In genomic region chr10:13586676-13587355, GRCh38 we compare ENCODE assay signal across 1 cellular context.
TF ChIP-seq lines count a peak whose summit lies in the region.

PRPF18 (plus strand) TSS chr10:13586965; CDS start chr10:13587087, 122 bp downstream.

TF ChIP-seq in K562, 482 proteins besides CTCF, POLR2A, EP300 and RAD21 (continued from another document and continues in another):
- TF ChIP-seq HMGXB4 (CRISPR knock-in tag; IDR thresholded peaks at IDR 0.05) = 0 out of 2 replicates have a peak, but pooled peaks have one; percentile 26
- no peak for TF ChIP-seq ZNF212 (CRISPR knock-in tag; IDR thresholded peaks at IDR 0.05)
- TF ChIP-seq, protein P1, sequence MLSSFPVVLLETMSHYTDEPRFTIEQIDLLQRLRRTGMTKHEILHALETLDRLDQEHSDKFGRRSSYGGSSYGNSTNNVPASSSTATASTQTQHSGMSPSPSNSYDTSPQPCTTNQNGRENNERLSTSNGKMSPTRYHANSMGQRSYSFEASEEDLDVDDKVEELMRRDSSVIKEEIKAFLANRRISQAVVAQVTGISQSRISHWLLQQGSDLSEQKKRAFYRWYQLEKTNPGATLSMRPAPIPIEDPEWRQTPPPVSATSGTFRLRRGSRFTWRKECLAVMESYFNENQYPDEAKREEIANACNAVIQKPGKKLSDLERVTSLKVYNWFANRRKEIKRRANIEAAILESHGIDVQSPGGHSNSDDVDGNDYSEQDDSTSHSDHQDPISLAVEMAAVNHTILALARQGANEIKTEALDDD (IDR thresholded peaks at IDR 0.05) = peak; percentile 32; the same call in 1 of the 2 replicates
- no peak for TF ChIP-seq HDGF (IDR thresholded peaks at IDR 0.05)
- no peak for TF ChIP-seq GMEB1 (CRISPR knock-in tag; IDR thresholded peaks at IDR 0.05)
- TF ChIP-seq STAG1 (CRISPR knock-in tag; IDR thresholded peaks at IDR 0.05; ENCODE audit: borderline replicate concordance) = no peak
- TF ChIP-seq SUPT5H (IDR thresholded peaks at IDR 0.05) = peak; percentile 82
- TF ChIP-seq POLR2AphosphoS5 (IDR thresholded peaks at IDR 0.05; ENCODE audit: control insufficient read depth, insufficient read depth, low read depth, low read length) = peak; percentile 70; the same call in 1 of the 2 replicates
- TF ChIP-seq RCOR1 (IDR thresholded peaks at IDR 0.05; ENCODE audit: borderline replicate concordance in 1 of 2, low read depth in 2 of 2, low read length in 2 of 2) = peak in 1 of 2 experiments; percentile 66; a peak in 2 of 4 replicates
- TF ChIP-seq, protein P2, sequence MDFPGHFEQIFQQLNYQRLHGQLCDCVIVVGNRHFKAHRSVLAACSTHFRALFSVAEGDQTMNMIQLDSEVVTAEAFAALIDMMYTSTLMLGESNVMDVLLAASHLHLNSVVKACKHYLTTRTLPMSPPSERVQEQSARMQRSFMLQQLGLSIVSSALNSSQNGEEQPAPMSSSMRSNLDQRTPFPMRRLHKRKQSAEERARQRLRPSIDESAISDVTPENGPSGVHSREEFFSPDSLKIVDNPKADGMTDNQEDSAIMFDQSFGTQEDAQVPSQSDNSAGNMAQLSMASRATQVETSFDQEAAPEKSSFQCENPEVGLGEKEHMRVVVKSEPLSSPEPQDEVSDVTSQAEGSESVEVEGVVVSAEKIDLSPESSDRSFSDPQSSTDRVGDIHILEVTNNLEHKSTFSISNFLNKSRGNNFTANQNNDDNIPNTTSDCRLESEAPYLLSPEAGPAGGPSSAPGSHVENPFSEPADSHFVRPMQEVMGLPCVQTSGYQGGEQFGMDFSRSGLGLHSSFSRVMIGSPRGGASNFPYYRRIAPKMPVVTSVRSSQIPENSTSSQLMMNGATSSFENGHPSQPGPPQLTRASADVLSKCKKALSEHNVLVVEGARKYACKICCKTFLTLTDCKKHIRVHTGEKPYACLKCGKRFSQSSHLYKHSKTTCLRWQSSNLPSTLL (IDR thresholded peaks at IDR 0.05) = no peak
- no peak for TF ChIP-seq PBX2 (CRISPR knock-in tag; IDR thresholded peaks at IDR 0.05; ENCODE audit: low read depth)
- TF ChIP-seq PBX2 (tag; conservative IDR thresholded peaks at IDR 0.05; ENCODE audit: low read depth) = no peak
- TF ChIP-seq ZNF75A (CRISPR knock-in tag; IDR thresholded peaks at IDR 0.05) = no peak
- TF ChIP-seq TEAD1 (CRISPR knock-in tag; IDR thresholded peaks at IDR 0.05) = peak in 1 of 2 experiments; percentile 68; a peak in 1 of 4 replicates
- peak; percentile 61; the same call in 1 of the 2 replicates for TF ChIP-seq EP400 (IDR thresholded peaks at IDR 0.05)
- no peak for TF ChIP-seq ERF (CRISPR knock-in tag; IDR thresholded peaks at IDR 0.05)
- TF ChIP-seq, protein P3, sequence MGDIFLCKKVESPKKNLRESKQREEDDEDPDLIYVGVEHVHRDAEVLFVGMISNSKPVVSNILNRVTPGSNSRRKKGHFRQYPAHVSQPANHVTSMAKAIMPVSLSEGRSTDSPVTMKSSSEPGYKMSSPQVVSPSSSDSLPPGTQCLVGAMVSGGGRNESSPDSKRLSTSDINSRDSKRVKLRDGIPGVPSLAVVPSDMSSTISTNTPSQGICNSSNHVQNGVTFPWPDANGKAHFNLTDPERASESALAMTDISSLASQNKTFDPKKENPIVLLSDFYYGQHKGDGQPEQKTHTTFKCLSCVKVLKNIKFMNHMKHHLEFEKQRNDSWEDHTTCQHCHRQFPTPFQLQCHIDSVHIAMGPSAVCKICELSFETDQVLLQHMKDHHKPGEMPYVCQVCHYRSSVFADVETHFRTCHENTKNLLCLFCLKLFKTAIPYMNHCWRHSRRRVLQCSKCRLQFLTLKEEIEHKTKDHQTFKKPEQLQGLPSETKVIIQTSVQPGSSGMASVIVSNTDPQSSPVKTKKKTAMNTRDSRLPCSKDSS (IDR thresholded peaks at IDR 0.05; ENCODE audit: low read depth, partially characterized antibody) = no peak
- TF ChIP-seq CEBPB (tag; IDR thresholded peaks at IDR 0.05) = no peak
- TF ChIP-seq SRSF3 (IDR thresholded peaks at IDR 0.05; ENCODE audit: insufficient read depth, low read length) = no peak
- TF ChIP-seq PREB (CRISPR knock-in tag; IDR thresholded peaks at IDR 0.05) = no peak
- TF ChIP-seq ZNF384 (IDR thresholded peaks at IDR 0.05; ENCODE audit: low read depth, low read length) = peak; percentile 51; the same call in 1 of the 2 replicates
- TF ChIP-seq ZNF408 (CRISPR knock-in tag; IDR thresholded peaks at IDR 0.05; ENCODE audit: low read depth) = no peak
- peak; percentile 65 for TF ChIP-seq CXXC5 (CRISPR knock-in tag; IDR thresholded peaks at IDR 0.05)
- no peak for TF ChIP-seq GTF3C2 (IDR thresholded peaks at IDR 0.05; ENCODE audit: borderline replicate concordance, extremely low read depth, insufficient read length)
- TF ChIP-seq ZNF143 (CRISPR knock-in tag; IDR thresholded peaks at IDR 0.05) = no peak
- TF ChIP-seq, protein P4, sequence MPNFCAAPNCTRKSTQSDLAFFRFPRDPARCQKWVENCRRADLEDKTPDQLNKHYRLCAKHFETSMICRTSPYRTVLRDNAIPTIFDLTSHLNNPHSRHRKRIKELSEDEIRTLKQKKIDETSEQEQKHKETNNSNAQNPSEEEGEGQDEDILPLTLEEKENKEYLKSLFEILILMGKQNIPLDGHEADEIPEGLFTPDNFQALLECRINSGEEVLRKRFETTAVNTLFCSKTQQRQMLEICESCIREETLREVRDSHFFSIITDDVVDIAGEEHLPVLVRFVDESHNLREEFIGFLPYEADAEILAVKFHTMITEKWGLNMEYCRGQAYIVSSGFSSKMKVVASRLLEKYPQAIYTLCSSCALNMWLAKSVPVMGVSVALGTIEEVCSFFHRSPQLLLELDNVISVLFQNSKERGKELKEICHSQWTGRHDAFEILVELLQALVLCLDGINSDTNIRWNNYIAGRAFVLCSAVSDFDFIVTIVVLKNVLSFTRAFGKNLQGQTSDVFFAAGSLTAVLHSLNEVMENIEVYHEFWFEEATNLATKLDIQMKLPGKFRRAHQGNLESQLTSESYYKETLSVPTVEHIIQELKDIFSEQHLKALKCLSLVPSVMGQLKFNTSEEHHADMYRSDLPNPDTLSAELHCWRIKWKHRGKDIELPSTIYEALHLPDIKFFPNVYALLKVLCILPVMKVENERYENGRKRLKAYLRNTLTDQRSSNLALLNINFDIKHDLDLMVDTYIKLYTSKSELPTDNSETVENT (CRISPR knock-in tag; IDR thresholded peaks at IDR 0.05) = peak; percentile 99
- peak in 1 of 2 experiments; percentile 86; a peak in 1 of 4 replicates for TF ChIP-seq KDM4B (IDR thresholded peaks at IDR 0.05; ENCODE audit: borderline replicate concordance in 2 of 2, low read depth in 1 of 2)
- TF ChIP-seq MBD2 (IDR thresholded peaks at IDR 0.05; ENCODE audit: borderline replicate concordance, low read depth) = no peak
- no peak for TF ChIP-seq ZNF134 (CRISPR knock-in tag; conservative IDR thresholded peaks at IDR 0.05)
- TF ChIP-seq ZZZ3 (IDR thresholded peaks at IDR 0.05) = peak; percentile 59; the same call in 1 of the 2 replicates
- no peak for TF ChIP-seq RHOXF2B (CRISPR knock-in tag; conservative IDR thresholded peaks at IDR 0.05)
- TF ChIP-seq XRCC4 (IDR thresholded peaks at IDR 0.05; ENCODE audit: extremely low read depth, insufficient read depth, insufficient read length) = no peak
- no peak for TF ChIP-seq YBX1 (IDR thresholded peaks at IDR 0.05)
- peak; percentile 68; the same call in 1 of the 2 replicates for TF ChIP-seq ZKSCAN1 (IDR thresholded peaks at IDR 0.05; ENCODE audit: low read depth, low read length)
- no peak for TF ChIP-seq DLX4 (CRISPR knock-in tag; IDR thresholded peaks at IDR 0.05)
- TF ChIP-seq, protein P5, sequence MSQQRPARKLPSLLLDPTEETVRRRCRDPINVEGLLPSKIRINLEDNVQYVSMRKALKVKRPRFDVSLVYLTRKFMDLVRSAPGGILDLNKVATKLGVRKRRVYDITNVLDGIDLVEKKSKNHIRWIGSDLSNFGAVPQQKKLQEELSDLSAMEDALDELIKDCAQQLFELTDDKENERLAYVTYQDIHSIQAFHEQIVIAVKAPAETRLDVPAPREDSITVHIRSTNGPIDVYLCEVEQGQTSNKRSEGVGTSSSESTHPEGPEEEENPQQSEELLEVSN (IDR thresholded peaks at IDR 0.05; ENCODE audit: borderline replicate concordance in 1 of 2, extremely low read depth in 1 of 2, insufficient read depth in 1 of 2, insufficient read length in 1 of 2, low read depth in 1 of 2, low read length in 1 of 2, poor library complexity in 1 of 2, severe bottlenecking in 1 of 2) = peak; percentile 17 to 18
- TF ChIP-seq SMC3 (conservative IDR thresholded peaks at IDR 0.05; ENCODE audit: insufficient read depth, low read depth, low read length) = peak; percentile 60
- TF ChIP-seq CAMTA2 (CRISPR knock-in tag; conservative IDR thresholded peaks at IDR 0.05) = no peak
- TF ChIP-seq HDAC1 (IDR thresholded peaks at IDR 0.05) = peak in 1 of 2 experiments; percentile 90; a peak in 2 of 4 replicates
- TF ChIP-seq ZNF232 (CRISPR knock-in tag; IDR thresholded peaks at IDR 0.05) = no peak
